Comparison of ENCODE assay signal across 20 cellular contexts in the genomic region with DNA sequence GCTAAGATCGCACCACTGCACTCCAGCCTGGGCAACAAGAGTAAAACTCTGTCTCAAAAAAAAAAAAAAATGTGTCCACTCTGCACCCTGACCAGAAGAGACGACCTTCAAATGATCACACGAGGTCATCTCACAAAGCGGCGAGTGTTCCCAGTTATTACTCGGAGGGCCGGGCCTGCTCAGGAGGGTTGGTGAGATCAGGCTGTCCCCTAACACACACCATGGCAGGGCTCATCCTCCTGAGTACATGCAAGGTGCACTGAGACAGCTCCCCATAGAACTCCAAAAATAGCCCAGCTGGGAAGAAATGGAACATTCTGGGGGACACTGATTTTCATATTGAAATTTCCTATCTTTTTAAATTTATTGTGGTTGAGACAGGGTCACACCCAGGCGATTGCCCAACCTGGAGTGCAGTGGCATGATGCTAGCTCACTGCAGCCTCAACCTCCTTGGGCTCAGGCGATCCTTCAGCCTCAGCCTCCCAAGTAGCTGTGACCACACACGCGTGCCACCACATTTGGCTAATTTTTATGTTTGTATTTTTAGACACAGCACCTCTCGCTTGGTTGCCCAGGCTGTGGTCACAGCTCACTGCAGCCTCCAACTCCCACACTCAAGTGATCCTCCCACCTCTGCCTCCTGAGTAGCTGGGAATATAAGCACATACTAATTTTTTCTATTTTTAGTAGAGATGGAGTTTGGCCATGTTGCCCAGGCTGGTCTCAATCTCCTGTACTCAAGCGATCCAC. TPM values are rescaled to one million over a fixed set of nuclear protein-coding genes. Genes with fewer than 3 reads are reported as not detected.
DNase-seq lines count a peak whose midpoint lies in the region; ATAC-seq and TF ChIP-seq lines count a peak whose summit lies in the region.
"Had no signal": no experiment of that assay in that cellular context is flagged by ENCODE, and none has a peak within 500 bp of the region (broad histone marks: within the 10 kb centered on the region; RNA-seq: fewer than 3 reads in every experiment).

No MANE protein-coding gene starts in this region.

- H3K36me3 Mint-ChIP-seq in endodermal cell (ENCODE audit: low read depth) (peaks cover 38% of the 10 kb centered on the region), progenitor cell of endocrine pancreas (ENCODE audit: insufficient read depth) (peaks cover 35% of the 10 kb centered on the region)

- TF ChIP-seq POLR2A in GM18505 (IDR thresholded peaks at IDR 0.05; ENCODE audit: borderline replicate concordance, extremely low read depth, insufficient read depth, insufficient read length) = no peak

- H3K4me1 ChIP-seq in HUES64 (ENCODE audit: insufficient read depth, low read length) (peaks cover 15% of the 10 kb centered on the region; the same call in 1 of the 2 replicates), endodermal cell (ENCODE audit: control insufficient read depth, insufficient read depth, low read length) (no peaks in the 10 kb centered on the region)
- H3K4me1 ChIP-seq: adrenal gland, parathyroid adenoma had no signal

- no peaks in the 10 kb centered on the region for H3K36me3 ChIP-seq in HUES64 (ENCODE audit: insufficient read depth, low read length)
- H3K36me3 ChIP-seq in endodermal cell (ENCODE audit: control insufficient read depth, insufficient read depth, low read length) = no peaks in the 10 kb centered on the region
- H3K36me3 ChIP-seq: adrenal gland, sigmoid colon had no signal

- ATAC-seq in GM18505 (IDR thresholded peaks at IDR 0.05; ENCODE audit: unreplicated experiment) = peak; percentile 55
- no peak for ATAC-seq in HG03139 (IDR thresholded peaks at IDR 0.05; ENCODE audit: unreplicated experiment)
- ATAC-seq: CD8-positive, alpha-beta T cell had no signal

- H3K27ac Mint-ChIP-seq in endodermal cell = peak overlapping the region; percentile 48
- H3K27ac Mint-ChIP-seq in progenitor cell of endocrine pancreas = peak overlapping the region; percentile 52
- H3K27ac Mint-ChIP-seq: activated CD4-positive, alpha-beta memory T cell treated with anti-CD3 and anti-CD28 coated beads, Interleukin-2, amount 10 ng/mL, durations not matched to agents 7 days and 5 days had no signal

- peaks cover 19% of the 10 kb centered on the region for H3K9me3 Mint-ChIP-seq in endodermal cell
- H3K9me3 Mint-ChIP-seq in progenitor cell of endocrine pancreas (ENCODE audit: low read depth) = peaks cover 15% of the 10 kb centered on the region
- H3K9me3 Mint-ChIP-seq: CD8-positive, alpha-beta T cell; nephron had no signal

- DNase-seq in endodermal cell (no peak), progenitor cell of endocrine pancreas (ENCODE audit: low spot score, unreplicated experiment) (no peak), NCI-H146 treated with DMSO at 0.1 percent for 48 hours (lab: John Stamatoyannopoulos, UW; ENCODE audit: unreplicated experiment) (no peak), activated gamma-delta T cell (lab: John Stamatoyannopoulos, UW) (no peak)
- DNase-seq: activated CD4-positive, alpha-beta memory T cell treated with anti-CD3 and anti-CD28 coated beads, Interleukin-2, amount 10 ng/mL, durations not matched to agents 7 days and 5 days; activated CD4-positive, CD25-positive, alpha-beta regulatory T cell; adrenal gland; CD8-positive, alpha-beta T cell; GDM1; MG63; NCI-H1436; NCI-H524; sigmoid colon had no signal

- H3K9me3 ChIP-seq in HUES64 (ENCODE audit: insufficient read depth, low read depth, low read length) (no peaks in the 10 kb centered on the region), endodermal cell (ENCODE audit: control insufficient read depth, low read length) (peaks cover 15% of the 10 kb centered on the region)
- H3K9me3 ChIP-seq: adrenal gland, sigmoid colon had no signal

- no peak overlapping the region for H3K4me3 ChIP-seq in HUES64 (ENCODE audit: low read length)
- no peak overlapping the region for H3K4me3 ChIP-seq in endodermal cell (ENCODE audit: low read length)
- H3K4me3 ChIP-seq: adrenal gland, coronary artery, MG63, sigmoid colon had no signal

- H3K27me3 Mint-ChIP-seq in endodermal cell (ENCODE audit: insufficient read depth) = no peaks in the 10 kb centered on the region
- no peaks in the 10 kb centered on the region for H3K27me3 Mint-ChIP-seq in progenitor cell of endocrine pancreas
- H3K27me3 Mint-ChIP-seq: activated CD4-positive, alpha-beta memory T cell treated with anti-CD3 and anti-CD28 coated beads, Interleukin-2, amount 10 ng/mL, durations not matched to agents 7 days and 5 days had no signal

- peaks cover 19% of the 10 kb centered on the region for H3K4me1 Mint-ChIP-seq in endodermal cell
- no peaks in the 10 kb centered on the region for H3K4me1 Mint-ChIP-seq in progenitor cell of endocrine pancreas (ENCODE audit: low read depth)
- H3K4me1 Mint-ChIP-seq: activated CD4-positive, alpha-beta memory T cell treated with anti-CD3 and anti-CD28 coated beads, Interleukin-2, amount 10 ng/mL, durations not matched to agents 7 days and 5 days had no signal

- WGBS in HUES64 = 92% methylated on average over 13 of the region's 13 CpGs
- WGBS in endodermal cell (ENCODE audit: insufficient coverage in 1 of 2, insufficient read length in 1 of 2), 2 experiments = 94 to 97% methylated on average over 11 to 12 of the region's 13 CpGs

- no peaks in the 10 kb centered on the region for H3K27me3 ChIP-seq in HUES64 (ENCODE audit: insufficient read depth, low read length)
- no peaks in the 10 kb centered on the region for H3K27me3 ChIP-seq in endodermal cell (ENCODE audit: control insufficient read depth, insufficient read depth, low read length, poor library complexity, severe bottlenecking)
- H3K27me3 ChIP-seq: adrenal gland, MG63, sigmoid colon had no signal

- H3K9ac ChIP-seq in HUES64 (ENCODE audit: low read depth, low read length) = no peak overlapping the region
- H3K9ac ChIP-seq in endodermal cell (ENCODE audit: extremely low read depth, low read length, poor library complexity, severe bottlenecking) = no peak overlapping the region
- H3K9ac ChIP-seq: parathyroid adenoma had no signal

- H3K4me3 Mint-ChIP-seq in endodermal cell (no peak overlapping the region), progenitor cell of endocrine pancreas (ENCODE audit: low read depth) (no peak overlapping the region)
- H3K4me3 Mint-ChIP-seq: activated CD4-positive, alpha-beta memory T cell treated with anti-CD3 and anti-CD28 coated beads, Interleukin-2, amount 10 ng/mL, durations not matched to agents 7 days and 5 days; CD8-positive, alpha-beta T cell; nephron had no signal

- H3K27ac ChIP-seq in HUES64 (ENCODE audit: low read depth, low read length) = peak overlapping the region; percentile 34; the same call in 1 of the 2 replicates
- no peak overlapping the region for H3K27ac ChIP-seq in endodermal cell (ENCODE audit: low read depth, low read length)
- H3K27ac ChIP-seq: adrenal gland, coronary artery, parathyroid adenoma, RWPE1, sigmoid colon had no signal

- TF ChIP-seq CTCF in endodermal cell (conservative IDR thresholded peaks at IDR 0.05) (no peak), progenitor cell of endocrine pancreas (IDR thresholded peaks at IDR 0.05; ENCODE audit: unreplicated experiment) (no peak)

RNA-seq across cellular contexts. Expression of gene DHRSX, which starts 51.5 kb away (rescaled TPM):
- 25.8 TPM for polyA plus RNA-seq in HUES64 (2013, experiment 1 of 2)
- polyA plus RNA-seq in HUES64 (2013, experiment 2 of 2) = 37.3 TPM
- total RNA-seq in endodermal cell (10 to 100 TPM; 36.5 to 45.4 TPM), progenitor cell of endocrine pancreas (61.0 and 65.4 TPM in 2 replicates)
- 43.9 TPM for polyA plus RNA-seq in endodermal cell (2013, experiment 1 of 2)
- polyA plus RNA-seq in endodermal cell (2013, experiment 2 of 2) = 47.7 TPM

RNA-seq across cellular contexts. Expression of gene ZBED1, which starts 51.5 kb away (rescaled TPM):
- 25.3 TPM for polyA plus RNA-seq in HUES64 (2013, experiment 1 of 2)
- 26.4 TPM for polyA plus RNA-seq in HUES64 (2013, experiment 2 of 2)
- total RNA-seq in endodermal cell = 10 to 100 TPM; 55.8 to 71.9 TPM
- polyA plus RNA-seq in endodermal cell (2013, experiment 1 of 2) = 39.2 TPM
- polyA plus RNA-seq in endodermal cell (2013, experiment 2 of 2) = 41.0 TPM
- 57.5 and 59.6 TPM in 2 replicates for total RNA-seq in progenitor cell of endocrine pancreas
